ENCODE assay signal across 12 cellular contexts in genomic region chr1:232127190-232127589, GRCh38.
DNase-seq lines count a peak whose midpoint lies in the region; ATAC-seq and TF ChIP-seq lines count a peak whose summit lies in the region.
"Had no signal": no experiment of that assay in that cellular context is flagged by ENCODE, and none has a peak within 500 bp of the region (broad histone marks: within the 10 kb centered on the region; RNA-seq: fewer than 3 reads in every experiment).

No MANE protein-coding gene starts in this region.

- H3K4me3 Mint-ChIP-seq in HFFc6 (no peak overlapping the region), WTC11 (peak overlapping the region; percentile 58)
- H3K4me3 Mint-ChIP-seq: activated naive CD8-positive, alpha-beta T cell had no signal

- H3K27ac Mint-ChIP-seq in HFFc6 (peak overlapping the region; percentile 20; the same call in 1 of the 2 replicates), WTC11 (peak overlapping the region; percentile 82)
- H3K27ac Mint-ChIP-seq: activated naive CD8-positive, alpha-beta T cell had no signal

- ATAC-seq in WTC11 (no peak), GM21423 (IDR thresholded peaks at IDR 0.05; ENCODE audit: unreplicated experiment) (no peak)

- H3K36me3 Mint-ChIP-seq in HFFc6 (ENCODE audit: low read depth) (no peaks in the 10 kb centered on the region), WTC11 (peaks cover 88% of the 10 kb centered on the region)

- H3K27me3 Mint-ChIP-seq in HFFc6 (ENCODE audit: insufficient read depth) (no peaks in the 10 kb centered on the region; the same call in 1 of the 2 replicates), WTC11 (ENCODE audit: low read depth) (no peaks in the 10 kb centered on the region)

- H3K9me3 Mint-ChIP-seq in HFFc6: peaks cover 16% of the 10 kb centered on the region; the same call in 1 of the 2 replicates
- H3K9me3 Mint-ChIP-seq in WTC11: peaks cover 8% of the 10 kb centered on the region; the same call in 1 of the 2 replicates

- peaks cover 13% of the 10 kb centered on the region for H3K36me3 ChIP-seq in iPS-15b (ENCODE audit: control insufficient read depth, insufficient read depth, low read length)

- peaks cover 40% of the 10 kb centered on the region for H3K4me1 Mint-ChIP-seq in HFFc6 (ENCODE audit: low read depth)
- peaks cover 69% of the 10 kb centered on the region for H3K4me1 Mint-ChIP-seq in WTC11

- no peak for TF ChIP-seq CTCF in AG10803 (conservative IDR thresholded peaks at IDR 0.05; ENCODE audit: low read length)
- no peak for TF ChIP-seq CTCF in HFFc6 (IDR thresholded peaks at IDR 0.05)
- no peak for TF ChIP-seq CTCF in WTC11 (IDR thresholded peaks at IDR 0.05)

- no peaks in the 10 kb centered on the region for H3K9me3 ChIP-seq in iPS-15b (ENCODE audit: control insufficient read depth, insufficient read depth, low read length)
- H3K9me3 ChIP-seq: testis had no signal

- H3K4me3 ChIP-seq in AG10803 (ENCODE audit: low read length) (no peak overlapping the region), iPS-15b (ENCODE audit: low read depth, low read length) (peak overlapping the region; percentile 72)
- H3K4me3 ChIP-seq: testis had no signal

- CTCF ChIA-PET in WTC11 (lab: Charles Lee): no interaction called here

- peaks cover 13% of the 10 kb centered on the region for H3K4me1 ChIP-seq in iPS-15b (ENCODE audit: control insufficient read depth, insufficient read depth, low read length)
- H3K4me1 ChIP-seq: testis had no signal

- H3K27me3 ChIP-seq in iPS-15b (ENCODE audit: control insufficient read depth, insufficient read depth, low read length): no peaks in the 10 kb centered on the region
- H3K27me3 ChIP-seq: testis had no signal

- peak; percentile 85 for DNase-seq in AG10803 (ENCODE audit: low read depth)
- DNase-seq in HFFc6: peak; percentile 81
- no peak for DNase-seq in WTC11 (ENCODE audit: low spot score)
- DNase-seq in GM19240 (ENCODE audit: insufficient read length, low spot score): no peak
- DNase-seq in NK-92 treated with Interleukin-12 subunit alpha and Interleukin-12 subunit beta, amount 100 ng/mL, for 24 hours (lab: John Stamatoyannopoulos, UW): no peak
- no peak for DNase-seq in NCI-H82 (lab: John Stamatoyannopoulos, UW)
- DNase-seq: activated CD4-positive, alpha-beta T cell treated with anti-CD3 and anti-CD28 coated beads for 1 hour; NCI-H1436 treated with DMSO at 0.1 percent for 48 hours; testis had no signal

- H3K9ac ChIP-seq in iPS-15b (ENCODE audit: low read depth, low read length): no peak overlapping the region

- POLR2A ChIA-PET in WTC11 (lab: Charles Lee): interaction anchor here (0.6 to 0.8 kb wide), 2 partner anchors 10 to 90 kb away, joined by 3 to 6 read pairs; no protein-coding TSS in a partner anchor

TF ChIP-seq in WTC11, 78 proteins besides CTCF, POLR2A, EP300 and RAD21:
- TF ChIP-seq ZNF671 (CRISPR knock-in tag; IDR thresholded peaks at IDR 0.05): no peak
- TF ChIP-seq HMGA2 (CRISPR knock-in tag; IDR thresholded peaks at IDR 0.05): no peak
- TF ChIP-seq IRF2 (CRISPR knock-in tag; IDR thresholded peaks at IDR 0.05; ENCODE audit: borderline replicate concordance, low read depth): no peak
- no peak for TF ChIP-seq GRHL2 (CRISPR knock-in tag; IDR thresholded peaks at IDR 0.05; ENCODE audit: insufficient replicate concordance, severe bottlenecking)
- no peak for TF ChIP-seq TEAD1 (CRISPR knock-in tag; IDR thresholded peaks at IDR 0.05)
- TF ChIP-seq PRDM15 (CRISPR knock-in tag; IDR thresholded peaks at IDR 0.05): no peak
- no peak for TF ChIP-seq CREB1 (CRISPR knock-in tag; IDR thresholded peaks at IDR 0.05)
- no peak for TF ChIP-seq JUN (CRISPR knock-in tag; IDR thresholded peaks at IDR 0.05)
- no peak for TF ChIP-seq USF2 (CRISPR knock-in tag; IDR thresholded peaks at IDR 0.05)
- TF ChIP-seq ETV6 (CRISPR knock-in tag; IDR thresholded peaks at IDR 0.05): no peak
- TF ChIP-seq SP1 (CRISPR knock-in tag; conservative IDR thresholded peaks at IDR 0.05): no peak
- TF ChIP-seq NR2C2 (CRISPR knock-in tag; IDR thresholded peaks at IDR 0.05): no peak
TF ChIP-seq in WTC11: peak in this region for 0.

Comparison
In these comparisons a context has a peak if more than half of its experiments do, and no peak if none do; other contexts are left out.
1. DNase-seq: peak in AG10803 (single experiment) and HFFc6 (single experiment); none in WTC11 (single experiment), GM19240 (single experiment), NK-92 treated with Interleukin-12 subunit alpha and Interleukin-12 subunit beta, amount 100 ng/mL, for 24 hours (single experiment) and NCI-H82 (single experiment).